1 cellular context compared by ENCODE assay signal in genomic region chr17:8745586-8746500, GRCh38.
TF ChIP-seq lines count a peak whose summit lies in the region.

No MANE protein-coding gene starts in this region.

TF ChIP-seq in HEK293, 187 proteins besides CTCF, POLR2A, EP300 and RAD21 (continued from another document):
- no peak for TF ChIP-seq ZNF561 (tag by site-specific recombination; IDR thresholded peaks at IDR 0.05; ENCODE audit: borderline replicate concordance)
- no peak for TF ChIP-seq ZNF23 (tag by site-specific recombination; IDR thresholded peaks at IDR 0.05; ENCODE audit: borderline replicate concordance)
- TF ChIP-seq ZNF449 (tag by site-specific recombination; IDR thresholded peaks at IDR 0.05): no peak
- peak; percentile 67 for TF ChIP-seq SP3 (tag by site-specific recombination; IDR thresholded peaks at IDR 0.05)
- TF ChIP-seq OVOL3 (tag by site-specific recombination; IDR thresholded peaks at IDR 0.05): no peak
- TF ChIP-seq ZNF623 (tag by site-specific recombination; IDR thresholded peaks at IDR 0.05): no peak
- peak; percentile 37; the same call in 1 of the 2 replicates for TF ChIP-seq ZNF76 (tag by site-specific recombination; IDR thresholded peaks at IDR 0.05; ENCODE audit: borderline replicate concordance, low read depth)
- TF ChIP-seq ZNF423 (tag by site-specific recombination; IDR thresholded peaks at IDR 0.05): peak; percentile 69; the same call in 1 of the 2 replicates
